In genomic region chr11:112289588-112290461, GRCh38 we compare ENCODE assay signal across 8 cellular contexts. TPM values are rescaled to one million over a fixed set of nuclear protein-coding genes. Genes with fewer than 3 reads are reported as not detected.
DNase-seq lines count a peak whose midpoint lies in the region; ATAC-seq and TF ChIP-seq lines count a peak whose summit lies in the region.

No MANE protein-coding gene starts in this region.

- peaks cover 6 to 8% of the 10 kb centered on the region in 2 donors for H3K36me3 Mint-ChIP-seq in activated naive CD4-positive, alpha-beta T cell treated with anti-CD3 and anti-CD28 coated beads, Interleukin-2, amount 50 U/mL, for 72 hours

- H3K9ac ChIP-seq in SK-N-SH = peak overlapping the region; percentile 68

- H2AFZ ChIP-seq in SK-N-SH (ENCODE audit: low read depth) = peak overlapping the region; percentile 98

- H3K9me2 ChIP-seq in DOHH2 (replicated peaks; ENCODE audit: control insufficient read depth, low read length) (no peaks in the 10 kb centered on the region), SK-N-SH (no peaks in the 10 kb centered on the region)

- 31% methylated on average over 8 of the region's 58 CpGs for WGBS in SK-N-SH (ENCODE audit: low lambda C conversion rate)
- 2 to 4% (median 4%) methylated on average over 41 to 58 of the region's 58 CpGs for WGBS in ovary, 3 donors

- no peaks in the 10 kb centered on the region for H3K36me3 ChIP-seq in DOHH2 (ENCODE audit: control insufficient read depth, low read length)
- H3K36me3 ChIP-seq in SK-N-SH (replicated peaks in 1 of 2; ENCODE audit: control insufficient read depth in 1 of 2, insufficient read depth in 2 of 2, low read length in 1 of 2) = no peaks in the 10 kb centered on the region
- H3K36me3 ChIP-seq in ovary = no peaks in the 10 kb centered on the region
- no peaks in the 10 kb centered on the region for H3K36me3 ChIP-seq in tibial artery

- H3K27me3 ChIP-seq in DOHH2 (ENCODE audit: control insufficient read depth, low read length) (peaks cover 17% of the 10 kb centered on the region), SK-N-SH (ENCODE audit: insufficient read depth) (no peaks in the 10 kb centered on the region), ovary (no peaks in the 10 kb centered on the region), tibial artery (no peaks in the 10 kb centered on the region)

- peak overlapping the region in 1 of 2 donors; percentile 87 for H3K27ac Mint-ChIP-seq in activated naive CD4-positive, alpha-beta T cell treated with anti-CD3 and anti-CD28 coated beads, Interleukin-2, amount 50 U/mL, for 72 hours

- H3K27ac ChIP-seq in DOHH2 (ENCODE audit: low read depth, low read length) (no peak overlapping the region), SK-N-SH (ENCODE audit: low read depth in 2 of 2, low read length in 1 of 2) (peak overlapping the region in 1 of 2 experiments; percentile 4; a peak in 1 of 4 replicates), ovary (no peak overlapping the region), tibial artery (peak overlapping the region; percentile 88 to 91)

- H3K9me3 ChIP-seq in DOHH2 (ENCODE audit: control insufficient read depth, insufficient read depth, low read length) = no peaks in the 10 kb centered on the region
- H3K9me3 ChIP-seq in SK-N-SH = no peaks in the 10 kb centered on the region
- H3K9me3 ChIP-seq in ovary = no peaks in the 10 kb centered on the region
- no peaks in the 10 kb centered on the region for H3K9me3 ChIP-seq in tibial artery

- TF ChIP-seq EP300 in SK-N-SH (IDR thresholded peaks at IDR 0.05; ENCODE audit: borderline replicate concordance in 1 of 2, low read depth in 1 of 2, low read length in 1 of 2) (no peak; a peak in 1 of 4 replicates), ovary (IDR thresholded peaks at IDR 0.05) (no peak)

- peak; percentile 86 for TF ChIP-seq CTCF in DOHH2 (IDR thresholded peaks at IDR 0.05; ENCODE audit: low read depth, low read length, poor library complexity, severe bottlenecking)
- TF ChIP-seq CTCF in SK-N-SH (IDR thresholded peaks at IDR 0.05) = peak; percentile 81
- TF ChIP-seq CTCF in ovary (IDR thresholded peaks at IDR 0.05) = peak; percentile 87 to 90 (median 87)
- TF ChIP-seq CTCF in tibial artery (IDR thresholded peaks at IDR 0.05) = peak; percentile 86 to 87

- H3K79me2 ChIP-seq in DOHH2 (ENCODE audit: control insufficient read depth, low read length) = no peaks in the 10 kb centered on the region
- peaks cover 3% of the 10 kb centered on the region; the same call in 1 of the 2 replicates for H3K79me2 ChIP-seq in SK-N-SH (ENCODE audit: insufficient read depth)

- H3K9me3 Mint-ChIP-seq in activated naive CD4-positive, alpha-beta T cell treated with anti-CD3 and anti-CD28 coated beads, Interleukin-2, amount 50 U/mL, for 72 hours = peaks cover 0 to 5% of the 10 kb centered on the region in 2 donors

- H3K4me2 ChIP-seq in DOHH2 (ENCODE audit: low read length) = peak overlapping the region; percentile 88
- H3K4me2 ChIP-seq in SK-N-SH = peak overlapping the region; percentile 88

- POLR2A ChIA-PET in SK-N-SH (lab: Yijun Ruan, JAX) = no interaction called here

- no peak for TF ChIP-seq POLR2A in ovary (IDR thresholded peaks at IDR 0.05)

- TF ChIP-seq RAD21 in SK-N-SH (IDR thresholded peaks at IDR 0.05; ENCODE audit: low read length) = peak; percentile 83

- no peaks in the 10 kb centered on the region for H4K20me1 ChIP-seq in DOHH2 (ENCODE audit: control insufficient read depth, insufficient read depth, low read depth, low read length)
- H4K20me1 ChIP-seq in SK-N-SH (ENCODE audit: insufficient read depth) = no peaks in the 10 kb centered on the region

- DNase-seq in HuH-7.5 (ENCODE audit: low spot score) (peak; percentile 63), SK-N-SH (peak; percentile 97), Right ventricle myocardium inferior (ENCODE audit: missing footprints) (peak; percentile 94), ovary (peak; percentile 69 to 87 (median 80)), tibial artery (peak; percentile 80 to 90)
- DNase-seq in activated naive CD4-positive, alpha-beta T cell treated with anti-CD3 and anti-CD28 coated beads, Interleukin-2, amount 50 U/mL, for 72 hours (ENCODE audit: low spot score in 2 of 2) = peak; percentile 82 to 90

- H3K4me3 ChIP-seq in DOHH2 (ENCODE audit: low read length) (peak overlapping the region; percentile 65), SK-N-SH (ENCODE audit: low read depth in 2 of 2, low read length in 1 of 2) (peak overlapping the region; percentile 72 to 73), ovary (peak overlapping the region; percentile 33), tibial artery (peak overlapping the region; percentile 73 to 93)

- CTCF ChIA-PET in SK-N-SH (lab: Yijun Ruan, JAX) = interaction anchor here (0.9 to 29.6 kb wide), 14 partner anchors 10 to 1015 kb away, joined by 3 to 620 read pairs (median 6); partner anchors contain the start of gene PTS

- H3F3A ChIP-seq in DOHH2 (ENCODE audit: control insufficient read depth, insufficient read depth) (no peaks in the 10 kb centered on the region), SK-N-SH (replicated peaks; ENCODE audit: insufficient read depth) (peaks cover 25% of the 10 kb centered on the region)

- H3K4me1 ChIP-seq in DOHH2 (ENCODE audit: control insufficient read depth, low read length) (peaks cover 10% of the 10 kb centered on the region), SK-N-SH (ENCODE audit: control insufficient read depth in 1 of 2, insufficient read depth in 2 of 2, low read depth in 1 of 2, low read length in 1 of 2) (peaks cover 9 to 29% of the 10 kb centered on the region in 2 experiments), ovary (ENCODE audit: insufficient read depth) (peaks cover 2% of the 10 kb centered on the region), tibial artery (peaks cover 0 to 49% (median 28%) of the 10 kb centered on the region in 4 donors)

- ATAC-seq in GM21528 (IDR thresholded peaks at IDR 0.05; ENCODE audit: low FRiP score, unreplicated experiment) = peak; percentile 95
- peak; percentile 91 to 97 for ATAC-seq in activated naive CD4-positive, alpha-beta T cell treated with anti-CD3 and anti-CD28 coated beads, Interleukin-2, amount 50 U/mL, for 72 hours
- peak; percentile 93 for ATAC-seq in Right ventricle myocardium inferior

- intact Hi-C loops in Right ventricle myocardium inferior (cut with DNase I) = loop anchor here (1.0 to 10.0 kb wide), 7 partner anchors 87 to 997 kb away; no protein-coding TSS in a partner anchor
- intact Hi-C loops in ovary (cut with DNase I) = loop anchor here in 2 of 4 donors (2.0 to 10.0 kb wide), 5 partner anchors 75 to 997 kb away; no protein-coding TSS in a partner anchor
- intact Hi-C loops in tibial artery (cut with DNase I; ENCODE audit: low total_unique reads) = loop anchor here (1.0 to 5.0 kb wide), 3 partner anchors 162 to 267 kb away; no protein-coding TSS in a partner anchor

TF ChIP-seq in SK-N-SH, 30 proteins besides CTCF, POLR2A, EP300 and RAD21 (continues in another document):
- peak; percentile 74 for TF ChIP-seq MXI1 (IDR thresholded peaks at IDR 0.05; ENCODE audit: low read depth, low read length)
- TF ChIP-seq CHD2 (IDR thresholded peaks at IDR 0.05; ENCODE audit: low read length, partially characterized antibody) = peak; percentile 48
- no peak for TF ChIP-seq FOXJ3 (CRISPR knock-in tag; IDR thresholded peaks at IDR 0.05)
- TF ChIP-seq, protein P1, sequence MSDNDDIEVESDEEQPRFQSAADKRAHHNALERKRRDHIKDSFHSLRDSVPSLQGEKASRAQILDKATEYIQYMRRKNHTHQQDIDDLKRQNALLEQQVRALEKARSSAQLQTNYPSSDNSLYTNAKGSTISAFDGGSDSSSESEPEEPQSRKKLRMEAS (IDR thresholded peaks at IDR 0.05; ENCODE audit: low read depth) = peak; percentile 76; the same call in 1 of the 2 replicates
- peak; percentile 78 for TF ChIP-seq SMC3 (IDR thresholded peaks at IDR 0.05; ENCODE audit: low read depth, low read length)
- TF ChIP-seq, protein P2, sequence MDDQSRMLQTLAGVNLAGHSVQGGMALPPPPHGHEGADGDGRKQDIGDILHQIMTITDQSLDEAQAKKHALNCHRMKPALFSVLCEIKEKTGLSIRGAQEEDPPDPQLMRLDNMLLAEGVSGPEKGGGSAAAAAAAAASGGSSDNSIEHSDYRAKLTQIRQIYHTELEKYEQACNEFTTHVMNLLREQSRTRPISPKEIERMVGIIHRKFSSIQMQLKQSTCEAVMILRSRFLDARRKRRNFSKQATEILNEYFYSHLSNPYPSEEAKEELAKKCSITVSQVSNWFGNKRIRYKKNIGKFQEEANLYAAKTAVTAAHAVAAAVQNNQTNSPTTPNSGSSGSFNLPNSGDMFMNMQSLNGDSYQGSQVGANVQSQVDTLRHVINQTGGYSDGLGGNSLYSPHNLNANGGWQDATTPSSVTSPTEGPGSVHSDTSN (IDR thresholded peaks at IDR 0.05) = no peak
- no peak for TF ChIP-seq RCOR1 (IDR thresholded peaks at IDR 0.05; ENCODE audit: low read length)
- no peak for TF ChIP-seq POLR2AphosphoS5 (IDR thresholded peaks at IDR 0.05; ENCODE audit: low read depth, low read length)
- no peak for TF ChIP-seq EZH2phosphoT487 (IDR thresholded peaks at IDR 0.05; ENCODE audit: borderline replicate concordance, low read depth)
- no peak for TF ChIP-seq GATA2 (CRISPR knock-in tag; IDR thresholded peaks at IDR 0.05)
- TF ChIP-seq GABPA (IDR thresholded peaks at IDR 0.05; ENCODE audit: low read depth) = 0 out of 2 replicates have a peak, but pooled peaks have one; percentile 12
- TF ChIP-seq FOSL2 (IDR thresholded peaks at IDR 0.05; ENCODE audit: borderline replicate concordance, low read depth) = no peak
- no peak for TF ChIP-seq USF1 (IDR thresholded peaks at IDR 0.05; ENCODE audit: borderline replicate concordance, low read depth)
- no peak for TF ChIP-seq ELF1 (IDR thresholded peaks at IDR 0.05)
- TF ChIP-seq MEF2A (IDR thresholded peaks at IDR 0.05; ENCODE audit: borderline replicate concordance, low read depth) = no peak
- no peak for TF ChIP-seq NFIC (IDR thresholded peaks at IDR 0.05; ENCODE audit: borderline replicate concordance)

RNA-seq across cellular contexts. Expression of gene PLET1, which starts 29.2 kb away (rescaled TPM):
- polyA plus RNA-seq in SK-N-SH (2012; rRNA removed) (not detected in 2 replicates), ovary (not detected)
- polyA plus RNA-seq in SK-N-SH (2012; cell fraction: cytosol; rRNA removed) = not detected in 2 replicates
- polyA plus RNA-seq in SK-N-SH (2012; cell fraction: nucleus; rRNA removed) = not detected in 2 replicates
- total RNA-seq in activated naive CD4-positive, alpha-beta T cell treated with anti-CD3 and anti-CD28 coated beads, Interleukin-2, amount 50 U/mL, for 72 hours = not detected
- total RNA-seq in Right ventricle myocardium inferior (not detected), ovary (not detected)

Comparison
In these comparisons a context has a peak if more than half of its experiments do, and no peak if none do; other contexts are left out.
1. H3K27ac ChIP-seq: peak in tibial artery (2 of 2); none in DOHH2 (single experiment) and ovary (0 of 2).
2. H3K4me3 ChIP-seq: peak in every context shown above with its lines; median percentile 83 in tibial artery; 72 in SK-N-SH; 65 in DOHH2; 33 in ovary.
3. Peak in every context shown above with its lines, with median percentiles within 50 percentile points of each other: CTCF ChIP-seq, ATAC-seq and DNase-seq.